ENCODE assay signal across 9 cellular contexts in genomic region chr19:49430678-49431329, GRCh38. TPM values are rescaled to one million over a fixed set of nuclear protein-coding genes. Genes with fewer than 3 reads are reported as not detected.
DNase-seq lines count a peak whose midpoint lies in the region; ATAC-seq, FAIRE-seq and TF ChIP-seq lines count a peak whose summit lies in the region.
"Had no signal": no experiment of that assay in that cellular context is flagged by ENCODE, and none has a peak within 500 bp of the region (broad histone marks: within the 10 kb centered on the region; RNA-seq: fewer than 3 reads in every experiment).

No MANE protein-coding gene starts in this region.

- H3K27ac Mint-ChIP-seq in activated CD4-positive, alpha-beta T cell treated with anti-CD3 and anti-CD28 coated beads for 36 hours: no peak overlapping the region
- H3K27ac Mint-ChIP-seq in mesothelial cell of epicardium: no peak overlapping the region

- POLR2A ChIA-PET in activated CD4-positive, alpha-beta T cell treated with anti-CD3 and anti-CD28 coated beads for 36 hours (lab: Charles Lee): no interaction called here
- POLR2A ChIA-PET in GM12878 (lab: Charles Lee): no interaction called here

- H3K36me3 Mint-ChIP-seq in activated CD4-positive, alpha-beta T cell treated with anti-CD3 and anti-CD28 coated beads for 36 hours (ENCODE audit: low read depth): no peaks in the 10 kb centered on the region
- H3K36me3 Mint-ChIP-seq in mesothelial cell of epicardium: peaks cover 3% of the 10 kb centered on the region

- H3K9me3 Mint-ChIP-seq in activated CD4-positive, alpha-beta T cell treated with anti-CD3 and anti-CD28 coated beads for 36 hours (ENCODE audit: low read depth): no peaks in the 10 kb centered on the region
- no peaks in the 10 kb centered on the region for H3K9me3 Mint-ChIP-seq in mesothelial cell of epicardium

- CTCF ChIA-PET in activated CD4-positive, alpha-beta T cell treated with anti-CD3 and anti-CD28 coated beads for 36 hours (lab: Charles Lee): interaction anchor here (1.0 to 2.8 kb wide), 4 partner anchors 10 to 37 kb away, joined by 3 to 13 read pairs (median 4); no protein-coding TSS in a partner anchor
- CTCF ChIA-PET in GM12878 (lab: Yijun Ruan, JAX): interaction anchor here (1.0 to 1.9 kb wide), 6 partner anchors 9 to 97 kb away, joined by 3 to 6 read pairs (median 4); no protein-coding TSS in a partner anchor

- H3K9ac ChIP-seq in KMS-11: no peak overlapping the region
- H3K9ac ChIP-seq in GM12878 (ENCODE audit: control insufficient read depth, insufficient read depth, low read length): no peak overlapping the region
- H3K9ac ChIP-seq in kidney (ENCODE audit: low read length in 2 of 2): no peak overlapping the region

- H3K27me3 Mint-ChIP-seq in activated CD4-positive, alpha-beta T cell treated with anti-CD3 and anti-CD28 coated beads for 36 hours: peaks cover 76% of the 10 kb centered on the region
- peaks cover 97% of the 10 kb centered on the region for H3K27me3 Mint-ChIP-seq in mesothelial cell of epicardium (ENCODE audit: low read depth)

- peak; percentile 71 for DNase-seq in activated CD4-positive, alpha-beta T cell treated with anti-CD3 and anti-CD28 coated beads for 36 hours
- DNase-seq in activated CD4-positive, alpha-beta T cell treated with anti-CD3 and anti-CD28 coated beads for 1 hour: no peak
- DNase-seq in GM12878 (ENCODE audit: low read depth, low spot score): no peak
- DNase-seq in stimulated activated CD4-positive, alpha-beta T cell treated with anti-CD3 and anti-CD28 coated beads, Interleukin-4, amount 100 ng/mL, for 24 hours: peak; percentile 44
- DNase-seq in HTR-8/SVneo (ENCODE audit: insufficient read length, low spot score): no peak
- no peak for DNase-seq in kidney
- no peak for DNase-seq in mesothelial cell of epicardium (ENCODE audit: low spot score in 2 of 2, unreplicated experiment in 2 of 2)
- DNase-seq: NCI-H1436 treated with DMSO at 0.1 percent for 48 hours had no signal

- H3K9me3 ChIP-seq in GM12878 (replicated peaks; ENCODE audit: control insufficient read depth, insufficient read depth, low read length) (no peaks in the 10 kb centered on the region), kidney (ENCODE audit: control insufficient read depth in 1 of 2, low read length in 2 of 2) (no peaks in the 10 kb centered on the region)

- H3K79me2 ChIP-seq in KMS-11 (ENCODE audit: insufficient read depth, low read depth): no peaks in the 10 kb centered on the region
- H3K79me2 ChIP-seq in GM12878 (ENCODE audit: control insufficient read depth, insufficient read depth, low read length): no peaks in the 10 kb centered on the region

- H3K4me1 ChIP-seq in KMS-11 (ENCODE audit: low read depth, poor library complexity, severe bottlenecking): peaks cover 6% of the 10 kb centered on the region
- no peaks in the 10 kb centered on the region; the same call in 1 of the 2 replicates for H3K4me1 ChIP-seq in GM12878 (ENCODE audit: control insufficient read depth, insufficient read depth, low read length)
- no peaks in the 10 kb centered on the region for H3K4me1 ChIP-seq in kidney (ENCODE audit: control insufficient read depth in 1 of 2, insufficient read depth in 1 of 2, low read depth in 1 of 2, low read length in 2 of 2)

- TF ChIP-seq EP300 in GM12878 (IDR thresholded peaks at IDR 0.05; ENCODE audit: borderline replicate concordance in 1 of 2, control insufficient read depth in 1 of 2, low read depth in 2 of 2, low read length in 2 of 2): no peak

- in situ Hi-C loops in GM12878 (cut with MboI): no loop called here

- peak; percentile 43 for TF ChIP-seq CTCF in KMS-11 (conservative IDR thresholded peaks at IDR 0.05; ENCODE audit: low read depth, low read length)
- peak; percentile 36 to 45 (median 39); a peak in 5 of 6 replicates for TF ChIP-seq CTCF in GM12878 (IDR thresholded peaks at IDR 0.05 in 2 of 3, conservative IDR thresholded peaks at IDR 0.05 in 1 of 3; ENCODE audit: control insufficient read depth in 2 of 3, extremely low read depth in 1 of 3, insufficient read depth in 1 of 3, low read depth in 3 of 3, low read length in 3 of 3)
- TF ChIP-seq CTCF in kidney (IDR thresholded peaks at IDR 0.05; ENCODE audit: borderline replicate concordance, extremely low read depth, insufficient read depth): no peak
- TF ChIP-seq CTCF in mesothelial cell of epicardium (IDR thresholded peaks at IDR 0.05; ENCODE audit: unreplicated experiment): no peak

- no peak for FAIRE-seq in GM12878 (lab: Jason Lieb, UNC)
- no peak for FAIRE-seq in HTR-8/SVneo (lab: Jason Lieb, UNC)
- FAIRE-seq in kidney (lab: Jason Lieb, UNC): no peak

- no peaks in the 10 kb centered on the region for H3K36me3 ChIP-seq in KMS-11 (ENCODE audit: insufficient read depth)
- no peaks in the 10 kb centered on the region for H3K36me3 ChIP-seq in GM12878 (ENCODE audit: control insufficient read depth in 2 of 2, insufficient read depth in 2 of 2, low read length in 1 of 2)
- H3K36me3 ChIP-seq in kidney (ENCODE audit: control insufficient read depth in 1 of 2, insufficient read depth in 2 of 2, low read length in 2 of 2): no peaks in the 10 kb centered on the region

- intact Hi-C loops in activated CD4-positive, alpha-beta T cell treated with anti-CD3 and anti-CD28 coated beads for 36 hours (cut with DNase I, micrococcal nuclease): loop anchor here in 1 of 2 experiments (1.0 kb wide), 1 partner anchor 39 kb away; no protein-coding TSS in a partner anchor
- intact Hi-C loops in GM12878 (cut with micrococcal nuclease; ENCODE audit: unreplicated experiment) (loop anchor here (1.0 kb wide), 1 partner anchor 39 kb away; no protein-coding TSS in a partner anchor), kidney (cut with DNase I) (loop anchor here (10.0 kb wide), 1 partner anchor 206 kb away; no protein-coding TSS in a partner anchor)

- RAD21 ChIA-PET in GM12878 (lab: Charles Lee; ENCODE audit: unreplicated experiment): interaction anchor here (1.2 kb wide), 1 partner anchor 27 kb away, joined by 3 read pairs; no protein-coding TSS in a partner anchor

- no TSS peak for BruUV-seq in GM12878 (replicated peaks; lab: Mats Ljungman, UMichigan)

- H3K4me2 ChIP-seq in KMS-11 (no peak overlapping the region), GM12878 (ENCODE audit: control insufficient read depth, insufficient read depth) (no peak overlapping the region)

- H3K27ac ChIP-seq in KMS-11 (no peak overlapping the region), GM12878 (ENCODE audit: control insufficient read depth, insufficient read depth) (no peak overlapping the region), kidney (ENCODE audit: low read depth in 2 of 2, low read length in 2 of 2) (no peak overlapping the region)

- TF ChIP-seq POLR2A in GM12878 (IDR thresholded peaks at IDR 0.05; ENCODE audit: low read depth, low read length): no peak

- peaks cover 34% of the 10 kb centered on the region for H3K4me1 Mint-ChIP-seq in activated CD4-positive, alpha-beta T cell treated with anti-CD3 and anti-CD28 coated beads for 36 hours
- peaks cover 14% of the 10 kb centered on the region for H3K4me1 Mint-ChIP-seq in mesothelial cell of epicardium

- 0 out of 2 replicates have a peak, but pooled peaks have one; percentile 22 for TF ChIP-seq RAD21 in GM12878 (IDR thresholded peaks at IDR 0.05; ENCODE audit: insufficient read depth, low read depth, low read length)

- H2AFZ ChIP-seq in KMS-11 (ENCODE audit: low read depth) (no peak overlapping the region), GM12878 (ENCODE audit: control insufficient read depth, low read depth, low read length) (no peak overlapping the region)

- H4K20me1 ChIP-seq in KMS-11 (ENCODE audit: insufficient read depth) (no peaks in the 10 kb centered on the region), GM12878 (ENCODE audit: control insufficient read depth, insufficient read depth) (no peaks in the 10 kb centered on the region)

- SMC1A ChIA-PET in GM12878 (lab: Charles Lee; ENCODE audit: uncharacterized antibody, unreplicated experiment): interaction anchor here (1.2 to 1.3 kb wide), 2 partner anchors 14 to 39 kb away, joined by 3 read pairs; no protein-coding TSS in a partner anchor

- H3K27me3 ChIP-seq in KMS-11 (ENCODE audit: insufficient read depth, low read depth) (peaks cover 91% of the 10 kb centered on the region), GM12878 (replicated peaks in 1 of 2; ENCODE audit: control insufficient read depth in 2 of 2, insufficient read depth in 2 of 2, low read length in 1 of 2) (peaks cover 8 to 18% of the 10 kb centered on the region in 2 experiments)

- peak; percentile 63 for ATAC-seq in activated CD4-positive, alpha-beta T cell treated with anti-CD3 and anti-CD28 coated beads for 36 hours
- ATAC-seq in GM12878: peak; percentile 66

- H3K4me3 ChIP-seq in KMS-11 (IDR thresholded peaks at IDR 0.05; ENCODE audit: insufficient read depth, low read depth, low read length) (no peak overlapping the region), GM12878 (no peak overlapping the region), kidney (ENCODE audit: low read length in 2 of 2) (no peak overlapping the region)

- 48% methylated on average over 24 of the region's 28 CpGs for WGBS in GM12878 (ENCODE audit: insufficient coverage, insufficient replicate concordance, low lambda C conversion rate, missing lambda C conversion rate)

- no peak overlapping the region for H3K4me3 Mint-ChIP-seq in activated CD4-positive, alpha-beta T cell treated with anti-CD3 and anti-CD28 coated beads for 36 hours
- no peak overlapping the region for H3K4me3 Mint-ChIP-seq in mesothelial cell of epicardium

RNA-seq across cellular contexts. Expression of gene GFY, which starts 5.6 kb away (rescaled TPM):
- total RNA-seq in activated CD4-positive, alpha-beta T cell treated with anti-CD3 and anti-CD28 coated beads for 36 hours: not detected
- not detected in 2 replicates for total RNA-seq in GM12878 (2013; cell fraction: nucleolus; rRNA removed)
- total RNA-seq in GM12878 (2014; rRNA removed): not detected in 2 replicates
- not detected in 2 replicates for total RNA-seq in GM12878 (2014; rRNA removed; fragmentation: Illumina TruSeq; extraction: Trizol)
- total RNA-seq in GM12878 (2021): not detected in 2 replicates
- not detected for polyA plus RNA-seq in GM12878 (2011; ENCODE audit: low read depth)
- polyA plus RNA-seq in GM12878 (2011; rRNA removed): 0.05 TPM in 1 of 2 replicates, not detected in the other
- 0.03 TPM in 1 of 2 replicates, not detected in the other for polyA plus RNA-seq in GM12878 (2011; cell fraction: cytosol; rRNA removed)
- polyA plus RNA-seq in GM12878 (2011; cell fraction: nucleus; rRNA removed): 0.13 and 0.16 TPM in 2 replicates
- polyA plus RNA-seq in GM12878 (2012): not detected in 2 replicates
- not detected in 2 replicates for polyA plus RNA-seq in GM12878 (2014; fragmentation: Illumina TruSeq; extraction: Trizol)
- not detected for polyA plus RNA-seq in GM12878 (2014; fragmentation: Nextera tagmentation; extraction: Ambion mirVana)
- not detected in 2 replicates for polyA plus RNA-seq in GM12878 (2014; rRNA removed)
- polyA plus RNA-seq in GM12878 (2016; fragmentation: Nextera tagmentation; extraction: Ambion mirVana): not detected
- polyA minus RNA-seq in GM12878 (2011; rRNA and poly(A)+ RNA removed): not detected in 2 replicates
- not detected in 2 replicates for polyA minus RNA-seq in GM12878 (2011; cell fraction: cytosol; rRNA and poly(A)+ RNA removed)
- not detected in 2 replicates for polyA minus RNA-seq in GM12878 (2011; cell fraction: nucleus; rRNA and poly(A)+ RNA removed)
- not detected for total RNA-seq in kidney
- not detected for polyA plus RNA-seq in kidney (ENCODE audit: insufficient read depth, low read depth, low replicate concordance)
- total RNA-seq in mesothelial cell of epicardium: not detected in 3 replicates

RNA-seq across cellular contexts. Expression of gene PTH2, which starts 7.6 kb away (rescaled TPM):
- not detected for total RNA-seq in activated CD4-positive, alpha-beta T cell treated with anti-CD3 and anti-CD28 coated beads for 36 hours
- total RNA-seq in GM12878 (2013; cell fraction: nucleolus; rRNA removed): not detected in 2 replicates
- total RNA-seq in GM12878 (2014; rRNA removed): not detected in 2 replicates
- not detected in 2 replicates for total RNA-seq in GM12878 (2014; rRNA removed; fragmentation: Illumina TruSeq; extraction: Trizol)
- not detected in 2 replicates for total RNA-seq in GM12878 (2021)
- not detected for polyA plus RNA-seq in GM12878 (2011; ENCODE audit: low read depth)
- not detected in 2 replicates for polyA plus RNA-seq in GM12878 (2011; rRNA removed)
- polyA plus RNA-seq in GM12878 (2011; cell fraction: cytosol; rRNA removed): not detected in 2 replicates
- not detected in 2 replicates for polyA plus RNA-seq in GM12878 (2011; cell fraction: nucleus; rRNA removed)
- polyA plus RNA-seq in GM12878 (2012): not detected in 2 replicates
- not detected in 2 replicates for polyA plus RNA-seq in GM12878 (2014; fragmentation: Illumina TruSeq; extraction: Trizol)
- polyA plus RNA-seq in GM12878 (2014; fragmentation: Nextera tagmentation; extraction: Ambion mirVana): not detected
- polyA plus RNA-seq in GM12878 (2014; rRNA removed): not detected in 2 replicates
- not detected for polyA plus RNA-seq in GM12878 (2016; fragmentation: Nextera tagmentation; extraction: Ambion mirVana)
- polyA minus RNA-seq in GM12878 (2011; rRNA and poly(A)+ RNA removed): not detected in 2 replicates
- polyA minus RNA-seq in GM12878 (2011; cell fraction: cytosol; rRNA and poly(A)+ RNA removed): not detected in 2 replicates
- not detected in 2 replicates for polyA minus RNA-seq in GM12878 (2011; cell fraction: nucleus; rRNA and poly(A)+ RNA removed)
- total RNA-seq in kidney: not detected
- not detected for polyA plus RNA-seq in kidney (ENCODE audit: insufficient read depth, low read depth, low replicate concordance)
- not detected in 3 replicates for total RNA-seq in mesothelial cell of epicardium

RNA-seq across cellular contexts. Expression of gene SLC17A7, which starts 10.5 kb away (rescaled TPM):
- total RNA-seq in activated CD4-positive, alpha-beta T cell treated with anti-CD3 and anti-CD28 coated beads for 36 hours: under 1 TPM; 0.07 to 0.14 TPM
- 0.21 and 0.49 TPM in 2 replicates for total RNA-seq in GM12878 (2013; cell fraction: nucleolus; rRNA removed)
- total RNA-seq in GM12878 (2014; rRNA removed): not detected in 2 replicates
- not detected in 2 replicates for total RNA-seq in GM12878 (2014; rRNA removed; fragmentation: Illumina TruSeq; extraction: Trizol)
- total RNA-seq in GM12878 (2021): 0.08 TPM in 2 replicates
- not detected for polyA plus RNA-seq in GM12878 (2011; ENCODE audit: low read depth)
- polyA plus RNA-seq in GM12878 (2011; rRNA removed): 0.23 and 0.24 TPM in 2 replicates
- 0.27 and 0.48 TPM in 2 replicates for polyA plus RNA-seq in GM12878 (2011; cell fraction: cytosol; rRNA removed)
- polyA plus RNA-seq in GM12878 (2011; cell fraction: nucleus; rRNA removed): 0.92 and 1.1 TPM in 2 replicates
- polyA plus RNA-seq in GM12878 (2012): 0.18 TPM in 2 replicates
- polyA plus RNA-seq in GM12878 (2014; fragmentation: Illumina TruSeq; extraction: Trizol): 0.03 and 0.06 TPM in 2 replicates
- polyA plus RNA-seq in GM12878 (2014; fragmentation: Nextera tagmentation; extraction: Ambion mirVana): not detected
- polyA plus RNA-seq in GM12878 (2014; rRNA removed): 0.04 TPM in 1 of 2 replicates, not detected in the other
- not detected for polyA plus RNA-seq in GM12878 (2016; fragmentation: Nextera tagmentation; extraction: Ambion mirVana)
- polyA minus RNA-seq in GM12878 (2011; rRNA and poly(A)+ RNA removed): 0.22 and 0.26 TPM in 2 replicates
- polyA minus RNA-seq in GM12878 (2011; cell fraction: cytosol; rRNA and poly(A)+ RNA removed): 0.53 and 1.9 TPM in 2 replicates
- polyA minus RNA-seq in GM12878 (2011; cell fraction: nucleus; rRNA and poly(A)+ RNA removed): 0.29 and 0.36 TPM in 2 replicates
- 1.4 TPM for total RNA-seq in kidney
- 0.45 TPM for polyA plus RNA-seq in kidney (ENCODE audit: insufficient read depth, low read depth, low replicate concordance)
- total RNA-seq in mesothelial cell of epicardium: 0.34 to 0.45 TPM (median 0.35 TPM) in 3 replicates

RNA-seq across cellular contexts. Expression of gene PIH1D1, which starts 20.8 kb away (rescaled TPM):
- total RNA-seq in activated CD4-positive, alpha-beta T cell treated with anti-CD3 and anti-CD28 coated beads for 36 hours: 100 to 1,000 TPM; 117 to 138 TPM
- 88.2 and 95.3 TPM in 2 replicates for total RNA-seq in GM12878 (2013; cell fraction: nucleolus; rRNA removed)
- total RNA-seq in GM12878 (2014; rRNA removed) (130 and 137 TPM in 2 replicates), GM12878 (2014; rRNA removed; fragmentation: Illumina TruSeq; extraction: Trizol) (83.8 and 84.3 TPM in 2 replicates), GM12878 (2021) (112 and 117 TPM in 2 replicates), kidney (74.0 TPM), mesothelial cell of epicardium (83.6 to 84.6 TPM (median 83.7 TPM) in 3 replicates)
- polyA plus RNA-seq in GM12878 (2011; ENCODE audit: low read depth): 102 TPM
- polyA plus RNA-seq in GM12878 (2011; rRNA removed) (84.6 and 95.3 TPM in 2 replicates), GM12878 (2014; fragmentation: Illumina TruSeq; extraction: Trizol) (40.6 and 73.6 TPM in 2 replicates), GM12878 (2014; fragmentation: Nextera tagmentation; extraction: Ambion mirVana) (10 to 100 TPM; 16.1 to 39.9 TPM), GM12878 (2014; rRNA removed) (122 and 123 TPM in 2 replicates), GM12878 (2016; fragmentation: Nextera tagmentation; extraction: Ambion mirVana) (100 to 1,000 TPM; 141 to 153 TPM), kidney (ENCODE audit: insufficient read depth, low read depth, low replicate concordance) (97.2 TPM)
- polyA plus RNA-seq in GM12878 (2011; cell fraction: cytosol; rRNA removed): 120 and 130 TPM in 2 replicates
- 210 and 249 TPM in 2 replicates for polyA plus RNA-seq in GM12878 (2011; cell fraction: nucleus; rRNA removed)
- polyA plus RNA-seq in GM12878 (2012): 95.7 and 98.1 TPM in 2 replicates
- polyA minus RNA-seq in GM12878 (2011; rRNA and poly(A)+ RNA removed): 67.4 and 81.0 TPM in 2 replicates
- 32.1 and 32.7 TPM in 2 replicates for polyA minus RNA-seq in GM12878 (2011; cell fraction: cytosol; rRNA and poly(A)+ RNA removed)
- 29.9 and 44.2 TPM in 2 replicates for polyA minus RNA-seq in GM12878 (2011; cell fraction: nucleus; rRNA and poly(A)+ RNA removed)

RNA-seq across cellular contexts. Expression of gene ALDH16A1, which starts 22.2 kb away (rescaled TPM):
- total RNA-seq in activated CD4-positive, alpha-beta T cell treated with anti-CD3 and anti-CD28 coated beads for 36 hours: 10 to 100 TPM; 26.8 to 33.3 TPM
- total RNA-seq in GM12878 (2013; cell fraction: nucleolus; rRNA removed): 4.5 and 6.6 TPM in 2 replicates
- 31.9 and 46.3 TPM in 2 replicates for total RNA-seq in GM12878 (2014; rRNA removed)
- total RNA-seq in GM12878 (2014; rRNA removed; fragmentation: Illumina TruSeq; extraction: Trizol): 8.7 and 9.5 TPM in 2 replicates
- total RNA-seq in GM12878 (2021): 43.6 and 49.3 TPM in 2 replicates
- polyA plus RNA-seq in GM12878 (2011; ENCODE audit: low read depth): 3.7 TPM
- 3.1 and 6.4 TPM in 2 replicates for polyA plus RNA-seq in GM12878 (2011; rRNA removed)
- 15.2 and 32.2 TPM in 2 replicates for polyA plus RNA-seq in GM12878 (2011; cell fraction: cytosol; rRNA removed)
- polyA plus RNA-seq in GM12878 (2011; cell fraction: nucleus; rRNA removed): 43.0 and 85.9 TPM in 2 replicates
- 17.2 and 17.4 TPM in 2 replicates for polyA plus RNA-seq in GM12878 (2012)
- polyA plus RNA-seq in GM12878 (2014; fragmentation: Illumina TruSeq; extraction: Trizol): 0.43 and 1.7 TPM in 2 replicates
- polyA plus RNA-seq in GM12878 (2014; fragmentation: Nextera tagmentation; extraction: Ambion mirVana): 1 to 10 TPM; 4.5 to 6.2 TPM
- 31.0 and 41.4 TPM in 2 replicates for polyA plus RNA-seq in GM12878 (2014; rRNA removed)
- 10 to 100 TPM; 26.8 to 40.0 TPM for polyA plus RNA-seq in GM12878 (2016; fragmentation: Nextera tagmentation; extraction: Ambion mirVana)
- polyA minus RNA-seq in GM12878 (2011; rRNA and poly(A)+ RNA removed): 9.9 and 22.0 TPM in 2 replicates
- 14.5 and 17.4 TPM in 2 replicates for polyA minus RNA-seq in GM12878 (2011; cell fraction: cytosol; rRNA and poly(A)+ RNA removed)
- polyA minus RNA-seq in GM12878 (2011; cell fraction: nucleus; rRNA and poly(A)+ RNA removed): 4.1 and 11.7 TPM in 2 replicates
- 31.8 TPM for total RNA-seq in kidney
- polyA plus RNA-seq in kidney (ENCODE audit: insufficient read depth, low read depth, low replicate concordance): 26.8 TPM
- 21.4 to 25.6 TPM (median 24.4 TPM) in 3 replicates for total RNA-seq in mesothelial cell of epicardium

Comparison
In these comparisons a context has a peak if more than half of its experiments do, and no peak if none do; other contexts are left out.
1. DNase-seq: peak in activated CD4-positive, alpha-beta T cell treated with anti-CD3 and anti-CD28 coated beads for 36 hours (single experiment) and stimulated activated CD4-positive, alpha-beta T cell treated with anti-CD3 and anti-CD28 coated beads, Interleukin-4, amount 100 ng/mL, for 24 hours (single experiment); none in activated CD4-positive, alpha-beta T cell treated with anti-CD3 and anti-CD28 coated beads for 1 hour (single experiment), GM12878 (single experiment), HTR-8/SVneo (single experiment), kidney (single experiment) and mesothelial cell of epicardium (0 of 2).
2. CTCF ChIP-seq: peak in KMS-11 (single experiment) and GM12878 (3 of 3); none in kidney (single experiment) and mesothelial cell of epicardium (single experiment).